In genomic region chr2:237438082-237438925, GRCh38 we compare ENCODE assay signal across 12 cellular contexts. TPM values are rescaled to one million over a fixed set of nuclear protein-coding genes. Genes with fewer than 3 reads are reported as not detected.
DNase-seq lines count a peak whose midpoint lies in the region; ATAC-seq, FAIRE-seq and TF ChIP-seq lines count a peak whose summit lies in the region.
"Had no signal": no experiment of that assay in that cellular context is flagged by ENCODE, and none has a peak within 500 bp of the region (broad histone marks: within the 10 kb centered on the region; RNA-seq: fewer than 3 reads in every experiment).

No MANE protein-coding gene starts in this region.

- H3K4me1 ChIP-seq in H1 (replicated peaks in 1 of 4; ENCODE audit: control insufficient read depth in 3 of 4, insufficient read depth in 4 of 4, low read length in 3 of 4) (peaks cover 0 to 17% (median 9%) of the 10 kb centered on the region in 4 experiments; a peak in 6 of 7 replicates), stomach (peaks cover 0 to 11% (median 9%) of the 10 kb centered on the region in 4 donors)
- H3K4me1 ChIP-seq: breast epithelium had no signal

- peak overlapping the region; percentile 22 for H4K91ac ChIP-seq in H1 (replicated peaks; ENCODE audit: insufficient read length, low read length)

- POLR2A ChIA-PET in activated CD4-positive, alpha-beta T cell treated with anti-CD3 and anti-CD28 coated beads for 36 hours (lab: Charles Lee): no interaction called here
- POLR2A ChIA-PET in activated CD4-positive, alpha-beta T cell treated with anti-CD3 and anti-CD28 coated beads, Interleukin-2, amount 10 ng/mL, durations not matched to agents 7 days and 5 days (lab: Charles Lee): no interaction called here
- POLR2A ChIA-PET in H1 (lab: Charles Lee; ENCODE audit: partially characterized antibody): interaction anchor here (1.2 kb wide), 1 partner anchor 21 kb away, joined by 3 read pairs; no protein-coding TSS in a partner anchor

- 0 out of 2 replicates have a peak overlapping the region, but pooled peaks have one; percentile 27 for H3K18ac ChIP-seq in H1 (ENCODE audit: extremely low read depth, low read length)

- H3K9ac ChIP-seq in H1 (replicated peaks in 1 of 4; ENCODE audit: extremely low read depth in 1 of 4, low read depth in 3 of 4, low read length in 3 of 4): no peak overlapping the region

- FAIRE-seq in H1 (lab: Jason Lieb, UNC): peak; percentile 92
- FAIRE-seq in D721Med (lab: Jason Lieb, UNC): no peak
- FAIRE-seq: frontal cortex had no signal

- intact Hi-C loops in activated CD4-positive, alpha-beta T cell treated with anti-CD3 and anti-CD28 coated beads for 36 hours (cut with DNase I, micrococcal nuclease): loop anchor here in 1 of 2 experiments (10.0 kb wide), 1 partner anchor 884 kb away; no protein-coding TSS in a partner anchor
- intact Hi-C loops in stomach (cut with DNase I; ENCODE audit: low total_unique reads): no loop called here

- H3K23me2 ChIP-seq in H1 (ENCODE audit: low read depth, low read length): no peaks in the 10 kb centered on the region

- H2AK5ac ChIP-seq in H1 (ENCODE audit: low read depth, low read length): peak overlapping the region; percentile 9; the same call in 1 of the 2 replicates

- no peak for ATAC-seq in activated CD4-positive, alpha-beta T cell treated with anti-CD3 and anti-CD28 coated beads for 36 hours
- ATAC-seq in HG02870 (IDR thresholded peaks at IDR 0.05; ENCODE audit: unreplicated experiment): no peak
- ATAC-seq: natural killer cell treated with Interleukin-12 subunit alpha and Interleukin-12 subunit beta and Interleukin-15 and Interleukin-18, amount 100 ng/mL, for 72 hours had no signal

- no peak overlapping the region for H4K8ac ChIP-seq in H1 (ENCODE audit: extremely low read depth, insufficient read depth, low read length)

- no peak overlapping the region for H3K14ac ChIP-seq in H1 (ENCODE audit: insufficient read length)

- no peaks in the 10 kb centered on the region for H3K36me3 ChIP-seq in H1 (ENCODE audit: control insufficient read depth in 2 of 4, insufficient read depth in 4 of 4, low read length in 3 of 4)
- H3K36me3 ChIP-seq in stomach: no peaks in the 10 kb centered on the region
- H3K36me3 ChIP-seq: breast epithelium had no signal

- H4K5ac ChIP-seq in H1 (ENCODE audit: insufficient read length, low read depth, low read length): no peak overlapping the region

- TF ChIP-seq EP300 in H1 (IDR thresholded peaks at IDR 0.05; ENCODE audit: borderline replicate concordance in 1 of 2, low read depth in 2 of 2, low read length in 2 of 2): no peak
- TF ChIP-seq EP300 in stomach (IDR thresholded peaks at IDR 0.05): no peak

- H3K9me3 Mint-ChIP-seq in activated CD4-positive, alpha-beta T cell treated with anti-CD3 and anti-CD28 coated beads for 36 hours (ENCODE audit: low read depth): peaks cover 8% of the 10 kb centered on the region
- peaks cover 4% of the 10 kb centered on the region for H3K9me3 Mint-ChIP-seq in activated CD4-positive, alpha-beta T cell treated with anti-CD3 and anti-CD28 coated beads, Interleukin-2, amount 10 ng/mL, durations not matched to agents 7 days and 5 days
- H3K9me3 Mint-ChIP-seq: natural killer cell treated with Interleukin-12 subunit alpha and Interleukin-12 subunit beta and Interleukin-15 and Interleukin-18, amount 100 ng/mL, for 72 hours had no signal

- peaks cover 12% of the 10 kb centered on the region for H3K36me3 Mint-ChIP-seq in activated CD4-positive, alpha-beta T cell treated with anti-CD3 and anti-CD28 coated beads for 36 hours (ENCODE audit: low read depth)
- H3K36me3 Mint-ChIP-seq in activated CD4-positive, alpha-beta T cell treated with anti-CD3 and anti-CD28 coated beads, Interleukin-2, amount 10 ng/mL, durations not matched to agents 7 days and 5 days (ENCODE audit: low read depth): peaks cover 3% of the 10 kb centered on the region
- H3K36me3 Mint-ChIP-seq: natural killer cell treated with Interleukin-12 subunit alpha and Interleukin-12 subunit beta and Interleukin-15 and Interleukin-18, amount 100 ng/mL, for 72 hours had no signal

- H4K20me1 ChIP-seq in H1 (replicated peaks in 1 of 2; ENCODE audit: control insufficient read depth in 1 of 2, insufficient read depth in 2 of 2, low read length in 2 of 2): no peaks in the 10 kb centered on the region

- peak overlapping the region; percentile 18 to 28; a peak in 2 of 4 replicates for H3K4me2 ChIP-seq in H1 (ENCODE audit: insufficient read depth in 1 of 2, low read depth in 2 of 2, low read length in 2 of 2)

- peak overlapping the region; percentile 39; the same call in 1 of the 2 replicates for H2BK12ac ChIP-seq in H1 (ENCODE audit: low read depth, low read length)

- H3K4me1 Mint-ChIP-seq in activated CD4-positive, alpha-beta T cell treated with anti-CD3 and anti-CD28 coated beads for 36 hours: peaks cover 97% of the 10 kb centered on the region
- H3K4me1 Mint-ChIP-seq in activated CD4-positive, alpha-beta T cell treated with anti-CD3 and anti-CD28 coated beads, Interleukin-2, amount 10 ng/mL, durations not matched to agents 7 days and 5 days: peaks cover 83% of the 10 kb centered on the region

- H2BK120ac ChIP-seq in H1 (replicated peaks; ENCODE audit: low read depth, low read length): no peak overlapping the region

- H3K56ac ChIP-seq in H1 (replicated peaks; ENCODE audit: insufficient read length, low read depth, low read length): no peak overlapping the region

- H3K4me3 Mint-ChIP-seq in activated CD4-positive, alpha-beta T cell treated with anti-CD3 and anti-CD28 coated beads for 36 hours: peak overlapping the region; percentile 6
- H3K4me3 Mint-ChIP-seq in activated CD4-positive, alpha-beta T cell treated with anti-CD3 and anti-CD28 coated beads, Interleukin-2, amount 10 ng/mL, durations not matched to agents 7 days and 5 days: no peak overlapping the region
- H3K4me3 Mint-ChIP-seq: natural killer cell treated with Interleukin-12 subunit alpha and Interleukin-12 subunit beta and Interleukin-15 and Interleukin-18, amount 100 ng/mL, for 72 hours had no signal

- H3K27ac Mint-ChIP-seq in activated CD4-positive, alpha-beta T cell treated with anti-CD3 and anti-CD28 coated beads for 36 hours: peak overlapping the region; percentile 69
- H3K27ac Mint-ChIP-seq in activated CD4-positive, alpha-beta T cell treated with anti-CD3 and anti-CD28 coated beads, Interleukin-2, amount 10 ng/mL, durations not matched to agents 7 days and 5 days: no peak overlapping the region
- H3K27ac Mint-ChIP-seq: natural killer cell treated with Interleukin-12 subunit alpha and Interleukin-12 subunit beta and Interleukin-15 and Interleukin-18, amount 100 ng/mL, for 72 hours had no signal

- no peaks in the 10 kb centered on the region for H3K79me1 ChIP-seq in H1 (ENCODE audit: low read depth, low read length)

- H3K79me2 ChIP-seq in H1 (ENCODE audit: control insufficient read depth in 1 of 2, insufficient read depth in 2 of 2, low read length in 2 of 2): no peaks in the 10 kb centered on the region

- no peaks in the 10 kb centered on the region for H3K9me3 ChIP-seq in H1 (ENCODE audit: insufficient read depth in 2 of 2, low read depth in 1 of 2, low read length in 1 of 2)
- no peaks in the 10 kb centered on the region for H3K9me3 ChIP-seq in stomach
- H3K9me3 ChIP-seq: breast epithelium had no signal

- no peak overlapping the region for H3K27ac ChIP-seq in H1 (ENCODE audit: low read depth, low read length)
- H3K27ac ChIP-seq in stomach: peak overlapping the region; percentile 7 to 71 (median 56)

- 54% methylated on average over 8 of the region's 8 CpGs; no CpG with 5 or more reads in 1 of the 2 experiments for WGBS in H1 (ENCODE audit: extremely low coverage in 1 of 2, insufficient coverage in 1 of 2, insufficient read length in 1 of 2, insufficient replicate concordance in 2 of 2, low coverage in 1 of 2, low lambda C conversion rate in 2 of 2, missing lambda C conversion rate in 1 of 2), 2 experiments
- WGBS in stomach, 5 donors: 24 to 34% (median 30%) methylated on average over 8 of the region's 8 CpGs

- no peaks in the 10 kb centered on the region for H3K27me3 Mint-ChIP-seq in activated CD4-positive, alpha-beta T cell treated with anti-CD3 and anti-CD28 coated beads for 36 hours
- H3K27me3 Mint-ChIP-seq in activated CD4-positive, alpha-beta T cell treated with anti-CD3 and anti-CD28 coated beads, Interleukin-2, amount 10 ng/mL, durations not matched to agents 7 days and 5 days: no peaks in the 10 kb centered on the region

- no peaks in the 10 kb centered on the region for H3K27me3 ChIP-seq in H1 (replicated peaks in 1 of 4; ENCODE audit: control insufficient read depth in 3 of 4, extremely low read depth in 1 of 4, insufficient read depth in 3 of 4, low read length in 3 of 4)
- peaks cover 0 to 9% (median 0%) of the 10 kb centered on the region in 3 donors for H3K27me3 ChIP-seq in stomach
- H3K27me3 ChIP-seq: breast epithelium had no signal

- H3K4me3 ChIP-seq in H1 (ENCODE audit: extremely low read depth in 1 of 4, insufficient read depth in 2 of 4, low read depth in 3 of 4, low read length in 4 of 4) (0 out of 8 replicates have a peak overlapping the region, but pooled peaks of 1 of the 4 experiments have one; percentile 3), stomach (no peak overlapping the region)
- H3K4me3 ChIP-seq: breast epithelium had no signal

- no peak for TF ChIP-seq POLR2A in H1 (IDR thresholded peaks at IDR 0.05; ENCODE audit: control extremely low read depth in 1 of 2, low read depth in 2 of 2, low read length in 2 of 2)
- TF ChIP-seq POLR2A in stomach (IDR thresholded peaks at IDR 0.05): no peak

- in situ Hi-C loops in GM13977 (cut with MboI; ENCODE audit: low pct_unique_long_range_greater_than_20kb, low sequenced_read_pairs, unreplicated experiment): no loop called here

- peak; percentile 3 to 25; a peak in 2 of 4 replicates for TF ChIP-seq RAD21 in H1 (IDR thresholded peaks at IDR 0.05 in 1 of 2, conservative IDR thresholded peaks at IDR 0.05 in 1 of 2; ENCODE audit: low read depth in 2 of 2, low read length in 2 of 2)

- H2AFZ ChIP-seq in H1 (ENCODE audit: low read length): peak overlapping the region; percentile 74

- H2BK15ac ChIP-seq in H1 (ENCODE audit: low read length): peak overlapping the region; percentile 16; the same call in 1 of the 2 replicates

- peak; percentile 32 for DNase-seq in activated CD4-positive, alpha-beta T cell treated with anti-CD3 and anti-CD28 coated beads for 36 hours
- no peak for DNase-seq in activated CD4-positive, alpha-beta T cell treated with anti-CD3 and anti-CD28 coated beads, Interleukin-2, amount 10 ng/mL, durations not matched to agents 7 days and 5 days
- peak; percentile 8 for DNase-seq in NCI-H345 treated with DMSO at 0.1 percent for 48 hours (lab: John Stamatoyannopoulos, UW; ENCODE audit: unreplicated experiment)
- DNase-seq in H1 (ENCODE audit: low read depth in 1 of 2, low spot score in 2 of 2): peak in 1 of 2 experiments; percentile 56
- DNase-seq in stomach: peak; percentile 79
- DNase-seq in GM13977 (ENCODE audit: low spot score): no peak
- DNase-seq in D721Med (ENCODE audit: insufficient read length, low spot score): no peak

- H3K4ac ChIP-seq in H1 (replicated peaks; ENCODE audit: insufficient read length, low read depth, low read length): no peak overlapping the region

- no peak overlapping the region for H3K23ac ChIP-seq in H1 (ENCODE audit: insufficient read length)

- H2BK5ac ChIP-seq in H1 (ENCODE audit: low read depth, low read length): peak overlapping the region; percentile 66; the same call in 1 of the 2 replicates

- CTCF ChIA-PET in activated CD4-positive, alpha-beta T cell treated with anti-CD3 and anti-CD28 coated beads for 36 hours (lab: Charles Lee): interaction anchor here (1.0 to 2.2 kb wide), 5 partner anchors 10 to 134 kb away, joined by 3 to 7 read pairs (median 4); no protein-coding TSS in a partner anchor
- CTCF ChIA-PET in activated CD4-positive, alpha-beta T cell treated with anti-CD3 and anti-CD28 coated beads, Interleukin-2, amount 10 ng/mL, durations not matched to agents 7 days and 5 days (lab: Charles Lee): interaction anchor here (0.5 to 1.6 kb wide), 4 partner anchors 10 to 327 kb away, joined by 3 to 5 read pairs (median 4); no protein-coding TSS in a partner anchor
- CTCF ChIA-PET in H1 (lab: Charles Lee; ENCODE audit: partially characterized antibody): interaction anchor here (0.7 to 11.7 kb wide), 8 partner anchors 13 to 340 kb away, joined by 3 to 102 read pairs (median 4); partner anchors contain the start of gene COL6A3

- H2BK20ac ChIP-seq in H1 (ENCODE audit: low read length): no peak overlapping the region

- peak in 1 of 3 experiments; percentile 38; a peak in 1 of 4 replicates for TF ChIP-seq CTCF in H1 (IDR thresholded peaks at IDR 0.05; ENCODE audit: control extremely low read depth in 1 of 3, insufficient read depth in 1 of 3, low read depth in 1 of 3, low read length in 3 of 3)
- TF ChIP-seq CTCF in stomach (IDR thresholded peaks at IDR 0.05): no peak
- no peak for TF ChIP-seq CTCF in GM13977 (IDR thresholded peaks at IDR 0.05; ENCODE audit: extremely low read depth, insufficient read depth, missing control alignments)
- TF ChIP-seq CTCF in D721Med (IDR thresholded peaks at IDR 0.05; ENCODE audit: insufficient read depth, missing control alignments): no peak

RNA-seq across cellular contexts. Expression of gene COL6A3, which starts 24.3 kb away (rescaled TPM):
- 10 to 100 TPM; 29.9 to 36.4 TPM for total RNA-seq in activated CD4-positive, alpha-beta T cell treated with anti-CD3 and anti-CD28 coated beads for 36 hours
- total RNA-seq in activated CD4-positive, alpha-beta T cell treated with anti-CD3 and anti-CD28 coated beads, Interleukin-2, amount 10 ng/mL, durations not matched to agents 7 days and 5 days: under 1 TPM; 0.87 to 0.92 TPM
- 3.4 and 3.5 TPM in 2 replicates for total RNA-seq in H1 (2021; fragmentation: NEBNext Ultra II Directional; extraction: Animal tissue kit (Norgen Biotek cat#: 25700))
- polyA plus RNA-seq in H1 (2011; rRNA removed) (1.2 and 1.9 TPM in 2 replicates), stomach (10 to 100 TPM in 2 of 3 donors, 1 to 10 TPM in 1; 9.3 to 23.3 (median 12.0) TPM)
- 1.2 TPM for polyA plus RNA-seq in H1 (2011; cell fraction: cytosol; rRNA removed)
- polyA plus RNA-seq in H1 (2011; cell fraction: nucleus; rRNA removed): 4.1 TPM
- 2.4 to 3.5 TPM (median 3.0 TPM) in 4 replicates for polyA plus RNA-seq in H1 (2012, experiment 1 of 2)
- polyA plus RNA-seq in H1 (2012, experiment 2 of 2): 0.60 TPM
- 5.0 TPM for polyA plus RNA-seq in H1 (2013, experiment 1 of 2)
- polyA plus RNA-seq in H1 (2013, experiment 2 of 2): 3.8 TPM
- 3.1 and 6.5 TPM in 2 replicates for polyA minus RNA-seq in H1 (2011; rRNA and poly(A)+ RNA removed)
- polyA minus RNA-seq in H1 (2011; cell fraction: cytosol; rRNA and poly(A)+ RNA removed): 3.0 TPM
- polyA minus RNA-seq in H1 (2011; cell fraction: nucleus; rRNA and poly(A)+ RNA removed): 6.4 TPM
- 100 to 1,000 TPM; 105 to 411 (median 138) TPM for total RNA-seq in stomach

RNA-seq across cellular contexts. Expression of gene MLPH, which starts 48.7 kb away (rescaled TPM):
- 1 to 10 TPM in 1 of 2 experiments, under 1 TPM in 1; 0.82 to 1.2 TPM for total RNA-seq in activated CD4-positive, alpha-beta T cell treated with anti-CD3 and anti-CD28 coated beads for 36 hours
- not detected for total RNA-seq in activated CD4-positive, alpha-beta T cell treated with anti-CD3 and anti-CD28 coated beads, Interleukin-2, amount 10 ng/mL, durations not matched to agents 7 days and 5 days
- total RNA-seq in H1 (2021; fragmentation: NEBNext Ultra II Directional; extraction: Animal tissue kit (Norgen Biotek cat#: 25700)): 17.0 TPM in 2 replicates
- polyA plus RNA-seq in H1 (2011; rRNA removed): 12.7 and 16.9 TPM in 2 replicates
- 12.6 TPM for polyA plus RNA-seq in H1 (2011; cell fraction: cytosol; rRNA removed)
- 47.0 TPM for polyA plus RNA-seq in H1 (2011; cell fraction: nucleus; rRNA removed)
- polyA plus RNA-seq in H1 (2012, experiment 1 of 2): 15.7 to 18.9 TPM (median 17.7 TPM) in 4 replicates
- 7.2 TPM for polyA plus RNA-seq in H1 (2012, experiment 2 of 2)
- polyA plus RNA-seq in H1 (2013, experiment 1 of 2): 11.2 TPM
- 11.0 TPM for polyA plus RNA-seq in H1 (2013, experiment 2 of 2)
- 14.5 and 14.8 TPM in 2 replicates for polyA minus RNA-seq in H1 (2011; rRNA and poly(A)+ RNA removed)
- polyA minus RNA-seq in H1 (2011; cell fraction: cytosol; rRNA and poly(A)+ RNA removed): 10.6 TPM
- 14.1 TPM for polyA minus RNA-seq in H1 (2011; cell fraction: nucleus; rRNA and poly(A)+ RNA removed)
- 100 to 1,000 TPM; 182 to 657 (median 436) TPM for total RNA-seq in stomach
- 100 to 1,000 TPM in 1 of 3 donors, 10 to 100 TPM in 2; 61.3 to 308 (median 72.6) TPM for polyA plus RNA-seq in stomach
- total RNA-seq: A673; natural killer cell treated with Interleukin-12 subunit alpha and Interleukin-12 subunit beta and Interleukin-15 and Interleukin-18, amount 100 ng/mL, for 72 hours had no signal

Comparison
In these comparisons a context has a peak if more than half of its experiments do, and no peak if none do; other contexts are left out.
1. DNase-seq: peak in activated CD4-positive, alpha-beta T cell treated with anti-CD3 and anti-CD28 coated beads for 36 hours (single experiment), NCI-H345 treated with DMSO at 0.1 percent for 48 hours (single experiment) and stomach (single experiment); none in activated CD4-positive, alpha-beta T cell treated with anti-CD3 and anti-CD28 coated beads, Interleukin-2, amount 10 ng/mL, durations not matched to agents 7 days and 5 days (single experiment), GM13977 (single experiment) and D721Med (single experiment).
2. RNA of gene MLPH, which starts 48.7 kb away (total RNA-seq): 182 to 657 TPM in stomach; 17.0 TPM in H1, 0.82 to 1.2 TPM in activated CD4-positive, alpha-beta T cell treated with anti-CD3 and anti-CD28 coated beads for 36 hours and not detected in activated CD4-positive, alpha-beta T cell treated with anti-CD3 and anti-CD28 coated beads, Interleukin-2, amount 10 ng/mL, durations not matched to agents 7 days and 5 days; every median in the first group is over 10 times any median in the second.